8 cellular contexts compared by ENCODE assay signal in genomic region chr13:44917589-44918322, GRCh38.
DNase-seq lines count a peak whose midpoint lies in the region; ATAC-seq, FAIRE-seq and TF ChIP-seq lines count a peak whose summit lies in the region.

No MANE protein-coding gene starts in this region.

- ATAC-seq in GM19351 (IDR thresholded peaks at IDR 0.05; ENCODE audit: unreplicated experiment) (peak; percentile 82), HG03520 (IDR thresholded peaks at IDR 0.05; ENCODE audit: unreplicated experiment) (peak; percentile 85), HepG2 (peak; percentile 78)

- H3K36me3 ChIP-seq in HepG2 (replicated peaks in 1 of 2; ENCODE audit: control insufficient read depth in 1 of 2, insufficient read depth in 2 of 2, low read length in 2 of 2): no peaks in the 10 kb centered on the region

- H3K4me2 ChIP-seq in HepG2 (ENCODE audit: low read depth, low read length): peak overlapping the region; percentile 89

- no peaks in the 10 kb centered on the region for H3K9me3 ChIP-seq in HepG2 (ENCODE audit: low read length)

- DNase-seq in C1 segment of cervical spinal cord (lab: John Stamatoyannopoulos, UW): peak; percentile 74 to 97 (median 93)
- peak; percentile 94 for DNase-seq in NCI-H748 treated with DMSO at 0.1 percent for 48 hours (lab: John Stamatoyannopoulos, UW)
- DNase-seq in activated CD4-positive, alpha-beta T cell treated with anti-CD3 and anti-CD28 coated beads, Interleukin-2, amount 50 U/mL, for 4 hours: peak; percentile 94 to 96
- peak; percentile 90 to 97 (median 96) for DNase-seq in dorsolateral prefrontal cortex
- peak; percentile 92 for DNase-seq in HepG2 (ENCODE audit: low spot score)
- peak; percentile 91 for DNase-seq in stimulated activated CD4-positive, alpha-beta T cell treated with anti-CD3 and anti-CD28 coated beads, Interleukin-2, amount 100 ng/mL, for 4 hours (ENCODE audit: low read depth)

- POLR2A ChIA-PET in HepG2 (lab: Yijun Ruan, JAX): interaction anchor here (1.2 to 1.6 kb wide), 2 partner anchors 64 to 481 kb away, joined by 3 to 4 read pairs; no protein-coding TSS in a partner anchor

- BruUV-seq in HepG2 (replicated peaks; lab: Mats Ljungman, UMichigan): no TSS peak

- H3K79me2 ChIP-seq in HepG2 (ENCODE audit: insufficient read depth, low read length): no peaks in the 10 kb centered on the region

- peak overlapping the region; percentile 89 to 100 (median 99) for H3K27ac ChIP-seq in dorsolateral prefrontal cortex
- peak overlapping the region; percentile 83 for H3K27ac ChIP-seq in HepG2 (ENCODE audit: extremely low read length, insufficient read depth, low read length)

- peak overlapping the region; percentile 95 for H2AFZ ChIP-seq in HepG2 (ENCODE audit: low read length)

- H3K27me3 ChIP-seq in dorsolateral prefrontal cortex (no peaks in the 10 kb centered on the region), HepG2 (ENCODE audit: control insufficient read depth in 1 of 2, insufficient read depth in 2 of 2, low read length in 2 of 2) (no peaks in the 10 kb centered on the region; a peak in 1 of 5 replicates)

- intact Hi-C loops in dorsolateral prefrontal cortex (cut with DNase I) (loop anchor here (1.0 to 5.0 kb wide), 4 partner anchors 50 to 341 kb away; partner anchors contain the start of gene TSC22D1 (in 1 of the 2)), HepG2 (cut with micrococcal nuclease; ENCODE audit: unreplicated experiment) (loop anchor here (1.0 to 5.0 kb wide), 3 partner anchors 56 to 100 kb away; partner anchors contain the start of genes GPALPP1 and NUFIP1)

- FAIRE-seq in HepG2 (lab: Jason Lieb, UNC): peak; percentile 89

- peak in 1 of 2 experiments; percentile 23; a peak in 1 of 4 replicates for TF ChIP-seq EP300 in HepG2 (IDR thresholded peaks at IDR 0.05; ENCODE audit: low read depth in 2 of 2, low read length in 2 of 2)
- no peak for TF ChIP-seq EP300 in HepG2 (CRISPR knock-in tag; IDR thresholded peaks at IDR 0.05; ENCODE audit: borderline replicate concordance)

- WGBS in HepG2 (ENCODE audit: low lambda C conversion rate): under 1% methylated on average over 29 of the region's 41 CpGs

- CTCF ChIA-PET in HepG2 (lab: Yijun Ruan, JAX; ENCODE audit: low intra/inter-chr PET ratio, low total read pairs): interaction anchor here (1.3 kb wide), 1 partner anchor 52 kb away, joined by 7 read pairs; no protein-coding TSS in a partner anchor

- H3K4me3 ChIP-seq in dorsolateral prefrontal cortex (peak overlapping the region; percentile 52 to 87 (median 68)), HepG2 (replicated peaks in 1 of 3; ENCODE audit: insufficient read depth in 1 of 3, low read depth in 2 of 3, low read length in 3 of 3) (peak overlapping the region; percentile 61 to 74 (median 63))

- TF ChIP-seq POLR2A in HepG2 (IDR thresholded peaks at IDR 0.05; ENCODE audit: insufficient read depth in 1 of 2, low read depth in 2 of 2, low read length in 2 of 2): no peak

- H3K9ac ChIP-seq in HepG2 (ENCODE audit: insufficient read depth, low read depth, low read length): peak overlapping the region; percentile 71

- peak; percentile 41; the same call in 1 of the 2 replicates for TF ChIP-seq RAD21 in HepG2 (CRISPR knock-in tag; IDR thresholded peaks at IDR 0.05)

- H3K4me1 ChIP-seq in HepG2 (ENCODE audit: insufficient read depth, low read length): peaks cover 41% of the 10 kb centered on the region

- in situ Hi-C loops in HepG2 (cut with HindIII; ENCODE audit: extremely low pct_ligation_motif_present, low pct_unique_long_range_greater_than_20kb): no loop called here

- TF ChIP-seq CTCF in dorsolateral prefrontal cortex (IDR thresholded peaks at IDR 0.05 in 54 of 56, conservative IDR thresholded peaks at IDR 0.05 in 2 of 56; ENCODE audit: low read depth in 1 of 56, partially characterized antibody in 56 of 56) (peak in 31 of 56 donors; percentile 10 to 61 (median 32)), HepG2 (CRISPR knock-in tag; IDR thresholded peaks at IDR 0.05) (no peak)

- H4K20me1 ChIP-seq in HepG2 (ENCODE audit: insufficient read depth, low read length): no peaks in the 10 kb centered on the region

TF ChIP-seq in HepG2, 621 proteins besides CTCF, POLR2A, EP300 and RAD21 (continues in another document):
- TF ChIP-seq MAZ (IDR thresholded peaks at IDR 0.05; ENCODE audit: borderline replicate concordance, low read depth, low read length) (0 out of 2 replicates have a peak, but pooled peaks have one; percentile 38), MAZ (CRISPR knock-in tag; IDR thresholded peaks at IDR 0.05; ENCODE audit: low read depth) (no peak), ZNF407 (CRISPR knock-in tag; IDR thresholded peaks at IDR 0.05; ENCODE audit: not compliant biosample characterization) (peak; percentile 82), KLF6 (CRISPR knock-in tag; IDR thresholded peaks at IDR 0.05) (peak; percentile 45; the same call in 1 of the 2 replicates), ZNF24 (IDR thresholded peaks at IDR 0.05) (peak; percentile 99), ZNF672 (CRISPR knock-in tag; IDR thresholded peaks at IDR 0.05) (no peak), CCAR2 (optimal IDR thresholded peaks at IDR 0.05; ENCODE audit: low read depth, low read length) (no peak), FOXO1 (CRISPR knock-in tag; IDR thresholded peaks at IDR 0.05) (peak; percentile 9; the same call in 1 of the 2 replicates)

Comparison
In these comparisons a context has a peak if more than half of its experiments do, and no peak if none do; other contexts are left out.
1. Peak in every context shown above with its lines: DNase-seq, ATAC-seq, H3K4me3 ChIP-seq and H3K27ac ChIP-seq.